In genomic region chr4:163243297-163243981, GRCh38 we compare ENCODE assay signal across 23 cellular contexts.
DNase-seq lines count a peak whose midpoint lies in the region; ATAC-seq, FAIRE-seq and TF ChIP-seq lines count a peak whose summit lies in the region.
"Had no signal": no experiment of that assay in that cellular context is flagged by ENCODE, and none has a peak within 500 bp of the region (broad histone marks: within the 10 kb centered on the region; RNA-seq: fewer than 3 reads in every experiment).

No MANE protein-coding gene starts in this region.

- no peaks in the 10 kb centered on the region for H3K9me1 ChIP-seq in K562 (ENCODE audit: control insufficient read depth, insufficient read depth, low read length)

- H3K9me3 ChIP-seq in K562 (replicated peaks; ENCODE audit: control insufficient read depth, insufficient read depth, low read depth, low read length), result peaks cover 3% of the 10 kb centered on the region; the same call in 1 of the 2 replicates
- H3K9me3 ChIP-seq in transverse colon, result no peaks in the 10 kb centered on the region
- H3K9me3 ChIP-seq: BLaER1 treated with 17β-estradiol and CSF1 and Interleukin-3, amounts not matched to agents 10 nM and 100 nM; Caco-2; HAP-1; Peyer's patch; SJCRH30 had no signal

- POLR2A ChIA-PET in K562 (lab: Yijun Ruan, JAX), result no interaction called here

- in situ Hi-C loops in K562 (cut with MboI), result no loop called here
- in situ Hi-C loops in transverse colon (cut with MboI; ENCODE audit: low pct_ligation_motif_present in 1 of 4, low pct_unique_long_range_greater_than_20kb in 1 of 4, low sequenced_read_pairs in 3 of 4), result no loop called here

- TF ChIP-seq POLR2A in GM12891 (IDR thresholded peaks at IDR 0.05; ENCODE audit: low read depth, low read length) (no peak), K562 (conservative IDR thresholded peaks at IDR 0.05) (no peak), transverse colon (IDR thresholded peaks at IDR 0.05) (no peak)

- no peaks in the 10 kb centered on the region for H3K79me2 ChIP-seq in K562 (ENCODE audit: control insufficient read depth, insufficient read depth, low read length)

- CTCF ChIA-PET in K562 (lab: Yijun Ruan, JAX; ENCODE audit: low intra/inter-chr PET ratio), result no interaction called here

- no peak overlapping the region for H2AFZ ChIP-seq in K562 (ENCODE audit: low read depth, low read length)
- H2AFZ ChIP-seq: GM23338 had no signal

- H3K9ac ChIP-seq in K562 (ENCODE audit: insufficient read depth in 1 of 2, low read depth in 2 of 2, low read length in 2 of 2), result no peak overlapping the region
- H3K9ac ChIP-seq: BLaER1 treated with 17β-estradiol and CSF1 and Interleukin-3, amounts not matched to agents 10 nM and 100 nM had no signal

- no peak for DNase-seq in GM12891 (ENCODE audit: insufficient read length, low spot score)
- peak in 70 of 76 experiments; percentile 2 to 74 (median 37) for DNase-seq in HUDEP-2 (lab: John Stamatoyannopoulos, UW; ENCODE audit: unreplicated experiment in 76 of 76)
- DNase-seq in K562 (ENCODE audit: extremely low read depth in 1 of 4, low spot score in 3 of 4), result peak; percentile 47 to 79 (median 66)
- DNase-seq in transverse colon, result no peak
- DNase-seq in pons (ENCODE audit: low spot score), result no peak
- no peak for DNase-seq in NCI-H510A (lab: John Stamatoyannopoulos, UW)
- DNase-seq: ACHN; Caco-2; CD4-positive, alpha-beta memory T cell; DMS 273 treated with DMSO at 0.1 percent for 48 hours; DMS79 treated with DMSO at 0.1 percent for 48 hours; Karpas-422; MV-4-11; NCI-H1417; NCI-H187; Peyer's patch; SJCRH30 had no signal

- WGBS in K562 (ENCODE audit: insufficient coverage, low coverage, missing lambda C conversion rate), result 0% methylated on average over 2 of the region's 2 CpGs
- 53 to 62% methylated on average over 2 of the region's 2 CpGs for WGBS in transverse colon (ENCODE audit: low coverage in 1 of 2), 2 donors

- TF ChIP-seq CTCF in K562 (IDR thresholded peaks at IDR 0.05 in 2 of 3, conservative IDR thresholded peaks at IDR 0.05 in 1 of 3; ENCODE audit: insufficient read depth in 2 of 3, low read depth in 1 of 3, low read length in 3 of 3) (no peak), transverse colon (IDR thresholded peaks at IDR 0.05) (no peak)

- H4K20me1 ChIP-seq in K562 (replicated peaks; ENCODE audit: control insufficient read depth, insufficient read depth, low read length), result no peaks in the 10 kb centered on the region
- H4K20me1 ChIP-seq: BLaER1 treated with 17β-estradiol and CSF1 and Interleukin-3, amounts not matched to agents 10 nM and 100 nM had no signal

- ATAC-seq in GM21529 (IDR thresholded peaks at IDR 0.05; ENCODE audit: unreplicated experiment), result peak; percentile 50
- peak; percentile 97 for ATAC-seq in K562
- ATAC-seq in GM18858 (IDR thresholded peaks at IDR 0.05; ENCODE audit: unreplicated experiment), result no peak
- ATAC-seq: GM23338 had no signal

- TF ChIP-seq RAD21 in K562 (CRISPR knock-in tag; conservative IDR thresholded peaks at IDR 0.05 in 1 of 2, IDR thresholded peaks at IDR 0.05 in 1 of 2), result no peak

- H3K4me1 ChIP-seq in K562 (replicated peaks in 1 of 2; ENCODE audit: control insufficient read depth in 2 of 2, insufficient read depth in 2 of 2, low read length in 2 of 2) (peaks cover 0 to 19% of the 10 kb centered on the region in 2 experiments; a peak in 3 of 5 replicates), transverse colon (no peaks in the 10 kb centered on the region)
- H3K4me1 ChIP-seq: Caco-2, HAP-1, Peyer's patch, SJCRH30 had no signal

- H3K27me3 ChIP-seq in K562 (ENCODE audit: control insufficient read depth in 2 of 2, insufficient read depth in 2 of 2, low read length in 2 of 2) (no peaks in the 10 kb centered on the region), transverse colon (no peaks in the 10 kb centered on the region)
- H3K27me3 ChIP-seq: BLaER1 treated with 17β-estradiol and CSF1 and Interleukin-3, amounts not matched to agents 10 nM and 100 nM; Peyer's patch; SJCRH30 had no signal

- H3K4me3 ChIP-seq in K562 (no peak overlapping the region), transverse colon (no peak overlapping the region)
- H3K4me3 ChIP-seq: BLaER1 treated with 17β-estradiol and CSF1 and Interleukin-3, amounts not matched to agents 10 nM and 100 nM; GM23338; HAP-1; Peyer's patch; SJCRH30 had no signal

- no peak overlapping the region for H3K27ac ChIP-seq in K562 (ENCODE audit: extremely low read depth, low read depth, low read length)
- no peak overlapping the region for H3K27ac ChIP-seq in transverse colon
- H3K27ac ChIP-seq: 22Rv1; BLaER1 treated with 17β-estradiol and CSF1 and Interleukin-3, amounts not matched to agents 10 nM and 100 nM; Peyer's patch; SJCRH30 had no signal

- H3K36me3 ChIP-seq in K562 (ENCODE audit: control insufficient read depth, insufficient read depth, low read length) (no peaks in the 10 kb centered on the region), transverse colon (no peaks in the 10 kb centered on the region)
- H3K36me3 ChIP-seq: BLaER1 treated with 17β-estradiol and CSF1 and Interleukin-3, amounts not matched to agents 10 nM and 100 nM; HAP-1; Peyer's patch; SJCRH30 had no signal

- intact Hi-C loops in K562 (cut with micrococcal nuclease) (loop anchor here (1.0 kb wide), 1 partner anchor 48 kb away; no protein-coding TSS in a partner anchor), transverse colon (cut with DNase I; ENCODE audit: low total_unique reads) (no loop called here)

- no peak for TF ChIP-seq EP300 in K562 (IDR thresholded peaks at IDR 0.05; ENCODE audit: low read length)
- TF ChIP-seq EP300 in transverse colon (IDR thresholded peaks at IDR 0.05; ENCODE audit: low read depth), result no peak

- FAIRE-seq in GM12891 (lab: Jason Lieb, UNC) (peak; percentile 9), K562 (lab: Jason Lieb, UNC) (peak; percentile 93)

- no TSS peak for BruUV-seq in K562 (replicated peaks; lab: Mats Ljungman, UMichigan)

- H3K4me2 ChIP-seq in K562 (ENCODE audit: insufficient read depth, low read length), result peak overlapping the region; percentile 5; the same call in 1 of the 2 replicates
- H3K4me2 ChIP-seq: BLaER1 treated with 17β-estradiol and CSF1 and Interleukin-3, amounts not matched to agents 10 nM and 100 nM; GM23338 had no signal

TF ChIP-seq in GM12891, 5 proteins besides CTCF, POLR2A, EP300 and RAD21:
- TF ChIP-seq SPI1 (IDR thresholded peaks at IDR 0.05; ENCODE audit: low read depth, low read length) (no peak), POU2F2 (IDR thresholded peaks at IDR 0.05; ENCODE audit: low read depth, low read length) (no peak), POLR2AphosphoS5 (IDR thresholded peaks at IDR 0.05; ENCODE audit: low read depth, low read length) (no peak), TAF1 (IDR thresholded peaks at IDR 0.05; ENCODE audit: low read depth, low read length) (no peak), PAX5 (IDR thresholded peaks at IDR 0.05; ENCODE audit: insufficient read depth, low read length, severe bottlenecking) (no peak)

TF ChIP-seq in K562, 482 proteins besides CTCF, POLR2A, EP300 and RAD21 (continues in another document):
- TF ChIP-seq PATZ1 (CRISPR knock-in tag; IDR thresholded peaks at IDR 0.05; ENCODE audit: borderline replicate concordance) (no peak), MEF2A (IDR thresholded peaks at IDR 0.05; ENCODE audit: control insufficient read depth, low read depth, low read length) (no peak), KLF1 (tag; IDR thresholded peaks at IDR 0.05) (no peak), CBFA2T3 (IDR thresholded peaks at IDR 0.05) (peak; percentile 90), TCF3 (CRISPR knock-in tag; IDR thresholded peaks at IDR 0.05) (peak; percentile 80), BHLHE40 (IDR thresholded peaks at IDR 0.05; ENCODE audit: low read length) (peak; percentile 22; the same call in 1 of the 2 replicates), NFYB (IDR thresholded peaks at IDR 0.05; ENCODE audit: extremely low read depth, insufficient read length) (no peak), MTA2 (IDR thresholded peaks at IDR 0.05; ENCODE audit: low read depth) (peak; percentile 62; the same call in 1 of the 2 replicates), EHMT2 (IDR thresholded peaks at IDR 0.05) (peak; percentile 63; the same call in 1 of the 2 replicates), HDAC1 (IDR thresholded peaks at IDR 0.05) (peak in 1 of 2 experiments; percentile 56; a peak in 1 of 4 replicates), SMARCA4 (IDR thresholded peaks at IDR 0.05) (peak; percentile 60), PBX2 (CRISPR knock-in tag; IDR thresholded peaks at IDR 0.05; ENCODE audit: low read depth) (no peak), PBX2 (tag; conservative IDR thresholded peaks at IDR 0.05; ENCODE audit: low read depth) (0 out of 2 replicates have a peak, but pooled peaks have one; percentile 14)

Comparison
In these comparisons a context has a peak if more than half of its experiments do, and no peak if none do; other contexts are left out.
1. DNase-seq: peak in HUDEP-2 (70 of 76) and K562 (4 of 4); none in GM12891 (single experiment), transverse colon (single experiment), pons (single experiment) and NCI-H510A (single experiment).